8 cellular contexts compared by ENCODE assay signal in genomic region chr12:55019784-55020183, GRCh38.
A peak's percentile ranks its signal among the peaks of the same experiment; 100 is the strongest.
DNase-seq lines count a peak whose midpoint lies in the region; ATAC-seq lines count a peak whose summit lies in the region.

Gene NEUROD4, plus strand, starts transcription at chr12:55019974. Its CDS starts 6,466 bp downstream, at chr12:55026440.

- peak; percentile 63 to 82 for ATAC-seq in stimulated activated naive B cell treated with anti-CD40 and anti-IgM and Interleukin-4, amounts not matched to agents 10 μg/mL and 1 μg/mL and 100 μg/mL, for 72 hours (replicated peaks)
- no peak for ATAC-seq in GM21390 (IDR thresholded peaks at IDR 0.05; ENCODE audit: unreplicated experiment)

- H3K4me3 ChIP-seq in adipocyte (ENCODE audit: low read length) (no peak within 1 kb of the TSS), iPS-18a (ENCODE audit: low read length) (peak within 1 kb of the TSS; percentile 39)

- no peak within 1 kb of the TSS for H3K27ac Mint-ChIP-seq in stimulated activated naive B cell treated with anti-CD40 and anti-IgM and Interleukin-4, amounts not matched to agents 10 μg/mL and 1 μg/mL and 100 μg/mL, for 72 hours

- no peak within 1 kb of the TSS for H3K9ac ChIP-seq in adipocyte (ENCODE audit: low read length)
- H3K9ac ChIP-seq in iPS-18a (ENCODE audit: low read length): no peak within 1 kb of the TSS

- H3K36me3 Mint-ChIP-seq in stimulated activated naive B cell treated with anti-CD40 and anti-IgM and Interleukin-4, amounts not matched to agents 10 μg/mL and 1 μg/mL and 100 μg/mL, for 72 hours: no peaks in the 10 kb centered on the region

- no peaks in the 10 kb centered on the region for H3K4me1 ChIP-seq in adipocyte (ENCODE audit: control insufficient read depth, insufficient read depth, low read length)
- peaks cover 9% of the 10 kb centered on the region for H3K4me1 ChIP-seq in iPS-18a (ENCODE audit: control insufficient read depth, low read depth, low read length)

- peaks cover 0 to 1% of the 10 kb centered on the region in 2 donors for H3K9me3 Mint-ChIP-seq in stimulated activated naive B cell treated with anti-CD40 and anti-IgM and Interleukin-4, amounts not matched to agents 10 μg/mL and 1 μg/mL and 100 μg/mL, for 72 hours

- H3K27me3 ChIP-seq in adipocyte (replicated peaks; ENCODE audit: control insufficient read depth, insufficient read depth, low read length) (peaks cover 26% of the 10 kb centered on the region), iPS-18a (ENCODE audit: control insufficient read depth, insufficient read depth, low read length) (peaks cover 14% of the 10 kb centered on the region)

- H3K27me3 Mint-ChIP-seq in stimulated activated naive B cell treated with anti-CD40 and anti-IgM and Interleukin-4, amounts not matched to agents 10 μg/mL and 1 μg/mL and 100 μg/mL, for 72 hours: peaks cover 41 to 47% of the 10 kb centered on the region in 2 donors

- H3K9me3 ChIP-seq in adipocyte (ENCODE audit: control insufficient read depth, low read length) (no peaks in the 10 kb centered on the region), iPS-18a (ENCODE audit: control insufficient read depth, low read depth, low read length) (no peaks in the 10 kb centered on the region)

- peak within 1 kb of the TSS in 1 of 2 donors; percentile 47 for H3K4me3 Mint-ChIP-seq in stimulated activated naive B cell treated with anti-CD40 and anti-IgM and Interleukin-4, amounts not matched to agents 10 μg/mL and 1 μg/mL and 100 μg/mL, for 72 hours

- H3K27ac ChIP-seq in iPS-18a (ENCODE audit: low read length): no peak within 1 kb of the TSS

- DNase-seq in SIG-M5 treated with dmso at 0.1 percent for 504 hours (lab: John Stamatoyannopoulos, UW; ENCODE audit: unreplicated experiment) (peak; percentile 70), SIG-M5 (lab: John Stamatoyannopoulos, UW) (no peak), NCI-H2029 (lab: John Stamatoyannopoulos, UW) (peak; percentile 10), adipocyte (ENCODE audit: low read depth) (peak; percentile 71)
- peak; percentile 11 for DNase-seq in stimulated activated naive B cell treated with anti-CD40 and anti-IgM and Interleukin-4, amounts not matched to agents 10 μg/mL and 1 μg/mL and 100 μg/mL, for 72 hours
- no peak for DNase-seq in activated effector memory CD4-positive, alpha-beta T cell treated with anti-CD3 and anti-CD28 coated beads, Interleukin-2, amount 50 U/mL, for 16 hours

- H3K36me3 ChIP-seq in adipocyte (ENCODE audit: control insufficient read depth, insufficient read depth, low read length, severe bottlenecking): no peaks in the 10 kb centered on the region
- H3K36me3 ChIP-seq in iPS-18a (ENCODE audit: control insufficient read depth, low read depth, low read length): no peaks in the 10 kb centered on the region

- H3K4me1 Mint-ChIP-seq in stimulated activated naive B cell treated with anti-CD40 and anti-IgM and Interleukin-4, amounts not matched to agents 10 μg/mL and 1 μg/mL and 100 μg/mL, for 72 hours: peaks cover 12 to 14% of the 10 kb centered on the region in 2 donors

Comparison
In these comparisons a context has a peak if more than half of its experiments do, and no peak if none do; other contexts are left out.
1. DNase-seq: peak in SIG-M5 treated with dmso at 0.1 percent for 504 hours (single experiment), NCI-H2029 (single experiment), adipocyte (single experiment) and stimulated activated naive B cell treated with anti-CD40 and anti-IgM and Interleukin-4, amounts not matched to agents 10 μg/mL and 1 μg/mL and 100 μg/mL, for 72 hours (single experiment); none in SIG-M5 (single experiment) and activated effector memory CD4-positive, alpha-beta T cell treated with anti-CD3 and anti-CD28 coated beads, Interleukin-2, amount 50 U/mL, for 16 hours (single experiment).